Comparison of ENCODE assay signal across 8 cellular contexts in genomic region chr7:29801929-29802328, GRCh38. TPM values are rescaled to one million over a fixed set of nuclear protein-coding genes. Genes with fewer than 3 reads are reported as not detected.
"Had no signal": no experiment of that assay in that cellular context is flagged by ENCODE, and none has a peak within 500 bp of the region (broad histone marks: within the 10 kb centered on the region; RNA-seq: fewer than 3 reads in every experiment).

No MANE protein-coding gene starts in this region.

- ATAC-seq: HepG2 had no signal

- FAIRE-seq: HepG2, HTR-8/SVneo had no signal

- DNase-seq: IMR-90, KBM-7, KG1 had no signal

- H3K27ac ChIP-seq: HL-60 had no signal

- H3K4me3 Mint-ChIP-seq: IgD-negative memory B cell had no signal

- H3K27ac Mint-ChIP-seq: IgD-negative memory B cell had no signal

RNA-seq across cellular contexts. Expression of gene WIPF3, which starts 4.4 kb away (rescaled TPM):
- total RNA-seq: HepG2, HT1080, IMR-90 had no signal
- polyA plus RNA-seq: IgD-negative memory B cell, IMR-90 had no signal
